ENCODE assay signal across 1 cellular context in genomic region chr2:20534913-20535801, GRCh38.
A peak's percentile ranks its signal among the peaks of the same experiment; 100 is the strongest.
TF ChIP-seq lines count a peak whose summit lies in the region.

No MANE protein-coding gene starts in this region.

TF ChIP-seq in HepG2, 621 proteins besides CTCF, POLR2A, EP300 and RAD21 (continued from another document and continues in another):
- TF ChIP-seq, protein P1, sequence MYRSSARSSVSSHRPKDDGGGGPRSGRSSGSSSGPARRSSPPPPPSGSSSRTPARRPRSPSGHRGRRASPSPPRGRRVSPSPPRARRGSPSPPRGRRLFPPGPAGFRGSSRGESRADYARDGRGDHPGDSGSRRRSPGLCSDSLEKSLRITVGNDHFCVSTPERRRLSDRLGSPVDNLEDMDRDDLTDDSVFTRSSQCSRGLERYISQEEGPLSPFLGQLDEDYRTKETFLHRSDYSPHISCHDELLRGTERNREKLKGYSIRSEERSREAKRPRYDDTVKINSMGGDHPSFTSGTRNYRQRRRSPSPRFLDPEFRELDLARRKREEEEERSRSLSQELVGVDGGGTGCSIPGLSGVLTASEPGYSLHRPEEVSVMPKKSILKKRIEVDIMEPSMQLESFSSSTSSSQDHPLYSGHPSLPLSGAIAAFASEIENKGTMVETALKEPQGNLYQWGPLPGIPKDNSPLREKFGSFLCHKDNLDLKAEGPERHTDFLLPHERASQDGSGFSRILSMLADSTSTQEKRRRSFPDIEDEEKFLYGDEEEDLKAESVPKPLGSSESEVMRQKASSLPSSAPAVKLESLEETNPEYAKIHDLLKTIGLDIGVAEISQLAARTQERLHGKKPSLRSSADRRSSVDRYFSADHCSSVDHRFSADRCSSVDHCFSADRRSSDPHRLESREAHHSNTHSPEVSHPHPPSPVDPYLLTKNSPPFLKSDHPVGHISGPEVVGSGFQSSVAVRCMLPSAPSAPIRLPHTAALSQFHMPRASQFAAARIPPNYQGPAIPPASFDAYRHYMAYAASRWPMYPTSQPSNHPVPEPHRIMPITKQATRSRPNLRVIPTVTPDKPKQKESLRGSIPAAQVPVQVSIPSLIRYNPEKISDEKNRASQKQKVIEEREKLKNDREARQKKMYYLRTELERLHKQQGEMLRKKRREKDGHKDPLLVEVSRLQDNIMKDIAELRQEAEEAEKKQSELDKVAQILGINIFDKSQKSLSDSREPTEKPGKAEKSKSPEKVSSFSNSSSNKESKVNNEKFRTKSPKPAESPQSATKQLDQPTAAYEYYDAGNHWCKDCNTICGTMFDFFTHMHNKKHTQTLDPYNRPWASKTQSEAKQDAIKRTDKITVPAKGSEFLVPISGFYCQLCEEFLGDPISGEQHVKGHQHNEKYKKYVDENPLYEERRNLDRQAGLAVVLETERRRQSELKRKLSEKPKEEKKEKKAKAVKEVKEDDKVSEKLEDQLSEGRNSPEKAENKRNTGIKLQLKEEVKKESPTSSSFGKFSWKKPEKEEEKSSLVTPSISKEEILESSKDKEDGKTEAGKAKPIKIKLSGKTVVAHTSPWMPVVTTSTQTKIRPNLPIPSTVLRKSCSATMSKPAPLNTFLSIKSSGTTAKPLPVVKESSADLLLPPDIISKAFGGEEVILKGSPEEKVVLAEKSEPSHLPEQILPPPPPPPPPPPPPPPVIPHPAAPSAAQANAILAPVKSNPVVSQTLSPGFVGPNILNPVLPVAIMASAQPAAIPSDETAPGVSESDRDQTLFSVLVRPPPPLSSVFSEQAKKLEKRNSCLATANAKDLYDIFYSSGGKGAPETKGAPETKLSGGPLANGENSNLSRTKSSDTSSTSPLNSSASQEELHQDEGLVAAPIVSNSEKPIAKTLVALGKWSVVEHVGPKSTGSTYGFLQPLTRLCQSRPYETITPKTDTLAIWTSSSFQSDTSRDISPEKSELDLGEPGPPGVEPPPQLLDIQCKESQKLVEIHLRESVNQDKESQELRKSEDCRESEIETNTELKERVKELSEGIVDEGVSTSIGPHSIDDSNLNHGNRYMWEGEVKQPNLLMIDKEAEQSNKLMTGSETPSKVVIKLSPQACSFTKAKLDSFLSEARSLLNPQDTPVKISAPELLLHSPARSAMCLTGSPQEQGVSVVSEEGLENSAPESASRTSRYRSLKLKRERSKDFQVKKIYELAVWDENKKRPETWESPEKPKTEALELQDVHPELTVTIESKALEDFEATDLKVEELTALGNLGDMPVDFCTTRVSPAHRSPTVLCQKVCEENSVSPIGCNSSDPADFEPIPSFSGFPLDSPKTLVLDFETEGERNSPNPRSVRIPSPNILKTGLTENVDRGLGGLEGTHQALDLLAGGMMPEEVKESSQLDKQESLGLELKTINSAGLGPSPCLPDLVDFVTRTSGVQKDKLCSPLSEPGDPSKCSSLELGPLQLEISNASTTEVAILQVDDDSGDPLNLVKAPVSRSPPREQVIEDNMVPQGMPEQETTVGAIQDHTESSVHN (CRISPR knock-in tag; IDR thresholded peaks at IDR 0.05) = no peak
- TF ChIP-seq HNF4G (IDR thresholded peaks at IDR 0.05; ENCODE audit: borderline replicate concordance, low read depth, low read length) = no peak
- TF ChIP-seq HNF4G (CRISPR knock-in tag; IDR thresholded peaks at IDR 0.05; ENCODE audit: borderline replicate concordance, low read depth) = no peak
- no peak for TF ChIP-seq SSRP1 (CRISPR knock-in tag; IDR thresholded peaks at IDR 0.05)
- TF ChIP-seq, protein P2, sequence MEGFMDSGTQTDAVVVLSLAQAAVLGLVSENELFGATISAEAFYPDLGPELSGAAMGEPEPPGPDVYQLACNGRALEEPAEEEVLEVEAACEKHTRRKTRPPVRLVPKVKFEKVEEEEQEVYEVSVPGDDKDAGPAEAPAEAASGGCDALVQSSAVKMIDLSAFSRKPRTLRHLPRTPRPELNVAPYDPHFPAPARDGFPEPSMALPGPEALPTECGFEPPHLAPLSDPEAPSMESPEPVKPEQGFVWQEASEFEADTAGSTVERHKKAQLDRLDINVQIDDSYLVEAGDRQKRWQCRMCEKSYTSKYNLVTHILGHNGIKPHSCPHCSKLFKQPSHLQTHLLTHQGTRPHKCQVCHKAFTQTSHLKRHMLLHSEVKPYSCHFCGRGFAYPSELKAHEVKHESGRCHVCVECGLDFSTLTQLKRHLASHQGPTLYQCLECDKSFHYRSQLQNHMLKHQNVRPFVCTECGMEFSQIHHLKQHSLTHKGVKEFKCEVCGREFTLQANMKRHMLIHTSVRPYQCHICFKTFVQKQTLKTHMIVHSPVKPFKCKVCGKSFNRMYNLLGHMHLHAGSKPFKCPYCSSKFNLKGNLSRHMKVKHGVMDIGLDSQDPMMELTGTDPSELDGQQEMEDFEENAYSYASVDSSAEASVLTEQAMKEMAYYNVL (CRISPR knock-in tag; IDR thresholded peaks at IDR 0.05; ENCODE audit: borderline replicate concordance) = 0 out of 2 replicates have a peak, but pooled peaks have one; percentile 10
- TF ChIP-seq, protein P3, sequence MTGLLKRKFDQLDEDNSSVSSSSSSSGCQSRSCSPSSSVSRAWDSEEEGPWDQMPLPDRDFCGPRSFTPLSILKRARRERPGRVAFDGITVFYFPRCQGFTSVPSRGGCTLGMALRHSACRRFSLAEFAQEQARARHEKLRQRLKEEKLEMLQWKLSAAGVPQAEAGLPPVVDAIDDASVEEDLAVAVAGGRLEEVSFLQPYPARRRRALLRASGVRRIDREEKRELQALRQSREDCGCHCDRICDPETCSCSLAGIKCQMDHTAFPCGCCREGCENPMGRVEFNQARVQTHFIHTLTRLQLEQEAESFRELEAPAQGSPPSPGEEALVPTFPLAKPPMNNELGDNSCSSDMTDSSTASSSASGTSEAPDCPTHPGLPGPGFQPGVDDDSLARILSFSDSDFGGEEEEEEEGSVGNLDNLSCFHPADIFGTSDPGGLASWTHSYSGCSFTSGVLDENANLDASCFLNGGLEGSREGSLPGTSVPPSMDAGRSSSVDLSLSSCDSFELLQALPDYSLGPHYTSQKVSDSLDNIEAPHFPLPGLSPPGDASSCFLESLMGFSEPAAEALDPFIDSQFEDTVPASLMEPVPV (CRISPR knock-in tag; IDR thresholded peaks at IDR 0.05) = no peak
- no peak; the same call in 1 of the 2 replicates for TF ChIP-seq KMT2B (CRISPR knock-in tag; IDR thresholded peaks at IDR 0.05)
- TF ChIP-seq, protein P4, sequence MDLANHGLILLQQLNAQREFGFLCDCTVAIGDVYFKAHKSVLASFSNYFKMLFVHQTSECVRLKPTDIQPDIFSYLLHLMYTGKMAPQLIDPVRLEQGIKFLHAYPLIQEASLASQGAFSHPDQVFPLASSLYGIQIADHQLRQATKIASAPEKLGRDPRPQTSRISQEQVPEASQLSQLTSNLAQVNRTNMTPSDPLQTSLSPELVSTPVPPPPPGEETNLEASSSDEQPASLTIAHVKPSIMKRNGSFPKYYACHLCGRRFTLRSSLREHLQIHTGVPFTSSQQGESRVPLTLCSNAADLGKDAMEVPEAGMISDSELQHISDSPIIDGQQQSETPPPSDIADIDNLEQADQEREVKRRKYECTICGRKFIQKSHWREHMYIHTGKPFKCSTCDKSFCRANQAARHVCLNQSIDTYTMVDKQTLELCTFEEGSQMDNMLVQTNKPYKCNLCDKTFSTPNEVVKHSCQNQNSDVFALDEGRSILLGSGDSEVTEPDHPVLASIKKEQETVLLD (CRISPR knock-in tag; IDR thresholded peaks at IDR 0.05; ENCODE audit: low read depth) = no peak
- no peak for TF ChIP-seq GLMP (CRISPR knock-in tag; IDR thresholded peaks at IDR 0.05; ENCODE audit: borderline replicate concordance)
- TF ChIP-seq CSRNP2 (CRISPR knock-in tag; conservative IDR thresholded peaks at IDR 0.05; ENCODE audit: low read depth) = no peak
- TF ChIP-seq, protein P5, sequence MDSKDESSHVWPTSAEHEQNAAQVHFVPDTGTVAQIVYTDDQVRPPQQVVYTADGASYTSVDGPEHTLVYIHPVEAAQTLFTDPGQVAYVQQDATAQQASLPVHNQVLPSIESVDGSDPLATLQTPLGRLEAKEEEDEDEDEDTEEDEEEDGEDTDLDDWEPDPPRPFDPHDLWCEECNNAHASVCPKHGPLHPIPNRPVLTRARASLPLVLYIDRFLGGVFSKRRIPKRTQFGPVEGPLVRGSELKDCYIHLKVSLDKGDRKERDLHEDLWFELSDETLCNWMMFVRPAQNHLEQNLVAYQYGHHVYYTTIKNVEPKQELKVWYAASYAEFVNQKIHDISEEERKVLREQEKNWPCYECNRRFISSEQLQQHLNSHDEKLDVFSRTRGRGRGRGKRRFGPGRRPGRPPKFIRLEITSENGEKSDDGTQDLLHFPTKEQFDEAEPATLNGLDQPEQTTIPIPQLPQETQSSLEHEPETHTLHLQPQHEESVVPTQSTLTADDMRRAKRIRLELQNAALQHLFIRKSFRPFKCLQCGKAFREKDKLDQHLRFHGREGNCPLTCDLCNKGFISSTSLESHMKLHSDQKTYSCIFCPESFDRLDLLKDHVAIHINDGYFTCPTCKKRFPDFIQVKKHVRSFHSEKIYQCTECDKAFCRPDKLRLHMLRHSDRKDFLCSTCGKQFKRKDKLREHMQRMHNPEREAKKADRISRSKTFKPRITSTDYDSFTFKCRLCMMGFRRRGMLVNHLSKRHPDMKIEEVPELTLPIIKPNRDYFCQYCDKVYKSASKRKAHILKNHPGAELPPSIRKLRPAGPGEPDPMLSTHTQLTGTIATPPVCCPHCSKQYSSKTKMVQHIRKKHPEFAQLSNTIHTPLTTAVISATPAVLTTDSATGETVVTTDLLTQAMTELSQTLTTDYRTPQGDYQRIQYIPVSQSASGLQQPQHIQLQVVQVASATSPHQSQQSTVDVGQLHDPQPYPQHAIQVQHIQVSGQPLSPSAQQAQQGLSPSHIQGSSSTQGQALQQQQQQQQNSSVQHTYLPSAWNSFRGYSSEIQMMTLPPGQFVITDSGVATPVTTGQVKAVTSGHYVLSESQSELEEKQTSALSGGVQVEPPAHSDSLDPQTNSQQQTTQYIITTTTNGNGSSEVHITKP (CRISPR knock-in tag; IDR thresholded peaks at IDR 0.05; ENCODE audit: low read depth) = peak; percentile 14; the same call in 1 of the 2 replicates
- 0 out of 2 replicates have a peak, but pooled peaks have one; percentile 84 for TF ChIP-seq ZNF598 (CRISPR knock-in tag; IDR thresholded peaks at IDR 0.05; ENCODE audit: borderline replicate concordance)
- TF ChIP-seq ZNF879 (CRISPR knock-in tag; IDR thresholded peaks at IDR 0.05) = 0 out of 2 replicates have a peak, but pooled peaks have one; percentile 59
- TF ChIP-seq SP4 (CRISPR knock-in tag; IDR thresholded peaks at IDR 0.05) = peak; percentile 65
- peak; percentile 54; the same call in 1 of the 2 replicates for TF ChIP-seq SIX1 (CRISPR knock-in tag; IDR thresholded peaks at IDR 0.05; ENCODE audit: borderline replicate concordance)
- TF ChIP-seq ATF3 (CRISPR knock-in tag; IDR thresholded peaks at IDR 0.05) = peak; percentile 47; the same call in 1 of the 2 replicates
- TF ChIP-seq HOXA9 (CRISPR knock-in tag; IDR thresholded peaks at IDR 0.05; ENCODE audit: borderline replicate concordance) = no peak
- no peak for TF ChIP-seq ZNF33A (CRISPR knock-in tag; IDR thresholded peaks at IDR 0.05; ENCODE audit: borderline replicate concordance)
- TF ChIP-seq YEATS4 (CRISPR knock-in tag; IDR thresholded peaks at IDR 0.05; ENCODE audit: borderline replicate concordance) = no peak
- peak; percentile 59; the same call in 1 of the 2 replicates for TF ChIP-seq ZNF746 (CRISPR knock-in tag; IDR thresholded peaks at IDR 0.05)
- TF ChIP-seq, protein P6, sequence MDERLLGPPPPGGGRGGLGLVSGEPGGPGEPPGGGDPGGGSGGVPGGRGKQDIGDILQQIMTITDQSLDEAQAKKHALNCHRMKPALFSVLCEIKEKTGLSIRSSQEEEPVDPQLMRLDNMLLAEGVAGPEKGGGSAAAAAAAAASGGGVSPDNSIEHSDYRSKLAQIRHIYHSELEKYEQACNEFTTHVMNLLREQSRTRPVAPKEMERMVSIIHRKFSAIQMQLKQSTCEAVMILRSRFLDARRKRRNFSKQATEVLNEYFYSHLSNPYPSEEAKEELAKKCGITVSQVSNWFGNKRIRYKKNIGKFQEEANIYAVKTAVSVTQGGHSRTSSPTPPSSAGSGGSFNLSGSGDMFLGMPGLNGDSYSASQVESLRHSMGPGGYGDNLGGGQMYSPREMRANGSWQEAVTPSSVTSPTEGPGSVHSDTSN (CRISPR knock-in tag; IDR thresholded peaks at IDR 0.05) = 0 out of 2 replicates have a peak, but pooled peaks have one; percentile 6
- TF ChIP-seq AKAP8 (CRISPR knock-in tag; IDR thresholded peaks at IDR 0.05) = no peak
- TF ChIP-seq NFKB2 (CRISPR knock-in tag; IDR thresholded peaks at IDR 0.05; ENCODE audit: borderline replicate concordance) = no peak; the same call in 1 of the 2 replicates
- no peak for TF ChIP-seq ZNF780A (CRISPR knock-in tag; IDR thresholded peaks at IDR 0.05)
- no peak for TF ChIP-seq ELK4 (CRISPR knock-in tag; IDR thresholded peaks at IDR 0.05; ENCODE audit: borderline replicate concordance)
- TF ChIP-seq ZNF20 (CRISPR knock-in tag; IDR thresholded peaks at IDR 0.05) = no peak
